8 cellular contexts compared by ENCODE assay signal in the genomic region with DNA sequence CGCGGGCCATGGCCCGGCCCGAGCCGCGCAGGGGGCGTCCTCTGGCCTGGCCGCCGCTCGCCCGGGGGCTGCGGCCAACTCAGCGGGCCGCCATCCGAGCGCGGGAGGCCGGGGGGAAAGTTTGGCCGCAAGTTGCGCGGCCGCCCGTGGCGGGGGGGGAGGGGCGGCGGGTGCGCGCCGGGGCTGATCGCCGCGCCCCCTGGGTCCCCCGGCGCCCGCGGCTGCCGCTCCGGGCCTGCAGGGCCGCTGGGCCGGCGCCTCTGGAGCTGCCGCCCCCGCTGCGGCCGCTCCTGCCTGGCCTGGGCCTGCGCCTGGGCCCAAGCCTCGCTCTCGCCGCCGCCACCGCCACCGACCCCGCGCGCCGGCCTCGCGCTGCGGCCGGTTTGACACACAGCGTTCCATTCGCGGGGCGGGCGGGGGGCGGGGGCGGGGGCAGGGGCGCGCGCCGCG. TPM values are rescaled to one million over a fixed set of nuclear protein-coding genes. Genes with fewer than 3 reads are reported as not detected.
DNase-seq lines count a peak whose midpoint lies in the region; ATAC-seq, FAIRE-seq and TF ChIP-seq lines count a peak whose summit lies in the region.

A gene (minus strand): TSS at position 385 of the 450 bp plus-strand sequence. CDS start 699 bp downstream, outside the sequence.

- ATAC-seq in HG03045 (IDR thresholded peaks at IDR 0.05; ENCODE audit: unreplicated experiment) (peak; percentile 21), HG03442 (IDR thresholded peaks at IDR 0.05; ENCODE audit: unreplicated experiment) (no peak)
- peak in 1 of 2 donors; percentile 27 for ATAC-seq in stimulated activated naive B cell treated with anti-CD40 and anti-IgM and Interleukin-4, amounts not matched to agents 10 μg/mL and 1 μg/mL and 100 μg/mL, for 72 hours (replicated peaks)

- H4K20me1 ChIP-seq in astrocyte (ENCODE audit: insufficient read depth, low read length): peaks cover 25% of the 10 kb centered on the region

- peak within 1 kb of the TSS; percentile 92 for H3K27ac Mint-ChIP-seq in Caco-2 (ENCODE audit: unreplicated experiment)
- peak within 1 kb of the TSS; percentile 69 for H3K27ac Mint-ChIP-seq in astrocyte (ENCODE audit: unreplicated experiment)
- H3K27ac Mint-ChIP-seq in immature natural killer cell: peak within 1 kb of the TSS in 4 of 6 donors; percentile 23 to 71 (median 56)
- peak within 1 kb of the TSS; percentile 99 for H3K27ac Mint-ChIP-seq in stimulated activated naive B cell treated with anti-CD40 and anti-IgM and Interleukin-4, amounts not matched to agents 10 μg/mL and 1 μg/mL and 100 μg/mL, for 72 hours

- peak within 1 kb of the TSS; percentile 94 for H3K4me3 Mint-ChIP-seq in Caco-2 (ENCODE audit: unreplicated experiment)
- H3K4me3 Mint-ChIP-seq in astrocyte (ENCODE audit: unreplicated experiment): peak within 1 kb of the TSS; percentile 95
- H3K4me3 Mint-ChIP-seq in immature natural killer cell: peak within 1 kb of the TSS; percentile 82 to 90 (median 86)
- peak within 1 kb of the TSS; percentile 98 for H3K4me3 Mint-ChIP-seq in stimulated activated naive B cell treated with anti-CD40 and anti-IgM and Interleukin-4, amounts not matched to agents 10 μg/mL and 1 μg/mL and 100 μg/mL, for 72 hours

- intact Hi-C loops in Caco-2 (cut with micrococcal nuclease; ENCODE audit: unreplicated experiment): loop anchor here (5.0 kb wide), 1 partner anchor 37 kb away; a partner anchor contains a TSS

- peak within 1 kb of the TSS; percentile 79 for H3K9ac ChIP-seq in astrocyte (ENCODE audit: low read length)

- H3K4me2 ChIP-seq in astrocyte (ENCODE audit: low read length): peak within 1 kb of the TSS; percentile 96

- POLR2A ChIA-PET in Caco-2 (lab: Charles Lee): interaction anchor here (1.9 kb wide), 2 partner anchors 19 to 21 kb away, joined by 8 to 15 read pairs; a partner anchor contains a TSS

- H3K36me3 ChIP-seq in Caco-2 (ENCODE audit: control insufficient read depth, insufficient read depth, low read length): no peaks in the 10 kb centered on the region
- H3K36me3 ChIP-seq in astrocyte (ENCODE audit: insufficient read depth, low read length): no peaks in the 10 kb centered on the region

- BruUV-seq in Caco-2 (replicated peaks; lab: Mats Ljungman, UMichigan): no TSS peak

- H3K4me1 ChIP-seq in Caco-2: peaks cover 62% of the 10 kb centered on the region
- H3K4me1 ChIP-seq in astrocyte (ENCODE audit: insufficient read depth, low read length): peaks cover 19% of the 10 kb centered on the region

- H3K27me3 ChIP-seq in Caco-2 (replicated peaks; ENCODE audit: control insufficient read depth, insufficient read depth, low read length): no peaks in the 10 kb centered on the region
- H3K27me3 ChIP-seq in astrocyte (ENCODE audit: insufficient read depth, low read length): no peaks in the 10 kb centered on the region

- H3K27me3 Mint-ChIP-seq in Caco-2 (ENCODE audit: insufficient read depth, unreplicated experiment) (no peaks in the 10 kb centered on the region), astrocyte (ENCODE audit: low read depth, unreplicated experiment) (no peaks in the 10 kb centered on the region), immature natural killer cell (ENCODE audit: low read depth in 3 of 3) (peaks cover 2 to 9% (median 5%) of the 10 kb centered on the region in 3 donors)
- no peaks in the 10 kb centered on the region for H3K27me3 Mint-ChIP-seq in stimulated activated naive B cell treated with anti-CD40 and anti-IgM and Interleukin-4, amounts not matched to agents 10 μg/mL and 1 μg/mL and 100 μg/mL, for 72 hours

- DNase-seq in Caco-2: no peak
- DNase-seq in astrocyte (ENCODE audit: low read depth): no peak
- DNase-seq in immature natural killer cell: no peak
- no peak for DNase-seq in stimulated activated naive B cell treated with anti-CD40 and anti-IgM and Interleukin-4, amounts not matched to agents 10 μg/mL and 1 μg/mL and 100 μg/mL, for 72 hours
- DNase-seq in NCI-H748 (lab: John Stamatoyannopoulos, UW; ENCODE audit: unreplicated experiment): no peak
- DNase-seq in NCI-H187 (lab: John Stamatoyannopoulos, UW): no peak

- H3K9me3 Mint-ChIP-seq in Caco-2 (ENCODE audit: unreplicated experiment) (no peaks in the 10 kb centered on the region), astrocyte (ENCODE audit: unreplicated experiment) (no peaks in the 10 kb centered on the region), immature natural killer cell (no peaks in the 10 kb centered on the region)
- H3K9me3 Mint-ChIP-seq in stimulated activated naive B cell treated with anti-CD40 and anti-IgM and Interleukin-4, amounts not matched to agents 10 μg/mL and 1 μg/mL and 100 μg/mL, for 72 hours: no peaks in the 10 kb centered on the region

- H3K9me3 ChIP-seq in Caco-2 (no peaks in the 10 kb centered on the region), astrocyte (ENCODE audit: insufficient read depth, low read depth, low read length) (no peaks in the 10 kb centered on the region)

- H3K27ac ChIP-seq in astrocyte (ENCODE audit: low read depth, low read length): no peak within 1 kb of the TSS

- CTCF ChIA-PET in Caco-2 (lab: Charles Lee): interaction anchor here (0.7 kb wide), 1 partner anchor 210 kb away, joined by 4 read pairs; no protein-coding TSS in a partner anchor

- H3K36me3 Mint-ChIP-seq in Caco-2 (ENCODE audit: insufficient read depth, unreplicated experiment): peaks cover 54% of the 10 kb centered on the region
- peaks cover 6% of the 10 kb centered on the region for H3K36me3 Mint-ChIP-seq in astrocyte (ENCODE audit: low read depth, unreplicated experiment)
- H3K36me3 Mint-ChIP-seq in immature natural killer cell: no peaks in the 10 kb centered on the region
- peaks cover 0 to 4% of the 10 kb centered on the region in 2 donors for H3K36me3 Mint-ChIP-seq in stimulated activated naive B cell treated with anti-CD40 and anti-IgM and Interleukin-4, amounts not matched to agents 10 μg/mL and 1 μg/mL and 100 μg/mL, for 72 hours

- H3K79me2 ChIP-seq in astrocyte (ENCODE audit: insufficient read depth, low read length): peaks cover 32% of the 10 kb centered on the region

- TF ChIP-seq CTCF in Caco-2 (IDR thresholded peaks at IDR 0.05; ENCODE audit: insufficient read depth in 1 of 2, low read depth in 1 of 2, low read length in 1 of 2, severe bottlenecking in 1 of 2, unreplicated experiment in 1 of 2) (no peak), astrocyte (IDR thresholded peaks at IDR 0.05; ENCODE audit: insufficient read depth, low read depth, low read length) (no peak)

- H3K4me1 Mint-ChIP-seq in Caco-2 (ENCODE audit: low read depth, unreplicated experiment) (peaks cover 29% of the 10 kb centered on the region), astrocyte (ENCODE audit: low read depth, unreplicated experiment) (peaks cover 24% of the 10 kb centered on the region), immature natural killer cell (peaks cover 0 to 10% of the 10 kb centered on the region in 2 donors)
- H3K4me1 Mint-ChIP-seq in stimulated activated naive B cell treated with anti-CD40 and anti-IgM and Interleukin-4, amounts not matched to agents 10 μg/mL and 1 μg/mL and 100 μg/mL, for 72 hours: peaks cover 21 to 23% of the 10 kb centered on the region in 2 donors

- no peak for FAIRE-seq in astrocyte (lab: Jason Lieb, UNC)

- H3K4me3 ChIP-seq in Caco-2 (ENCODE audit: low read depth, low read length) (peak within 1 kb of the TSS; percentile 78), astrocyte (ENCODE audit: insufficient read depth, low read depth, low read length) (peak within 1 kb of the TSS; percentile 74)

- peak within 1 kb of the TSS; percentile 73 for H2AFZ ChIP-seq in astrocyte (ENCODE audit: low read depth, low read length)

RNA-seq across cellular contexts. Expression of the gene that starts here (rescaled TPM):
- 94.4 and 96.5 TPM in 2 replicates for total RNA-seq in Caco-2 (2022)
- 63.5 and 72.8 TPM in 2 replicates for total RNA-seq in astrocyte
- 1 to 10 TPM in 1 of 3 donors, under 1 TPM in 2; 0.67 to 1.4 (median 0.94) TPM for polyA plus RNA-seq in immature natural killer cell
